In the genomic region with DNA sequence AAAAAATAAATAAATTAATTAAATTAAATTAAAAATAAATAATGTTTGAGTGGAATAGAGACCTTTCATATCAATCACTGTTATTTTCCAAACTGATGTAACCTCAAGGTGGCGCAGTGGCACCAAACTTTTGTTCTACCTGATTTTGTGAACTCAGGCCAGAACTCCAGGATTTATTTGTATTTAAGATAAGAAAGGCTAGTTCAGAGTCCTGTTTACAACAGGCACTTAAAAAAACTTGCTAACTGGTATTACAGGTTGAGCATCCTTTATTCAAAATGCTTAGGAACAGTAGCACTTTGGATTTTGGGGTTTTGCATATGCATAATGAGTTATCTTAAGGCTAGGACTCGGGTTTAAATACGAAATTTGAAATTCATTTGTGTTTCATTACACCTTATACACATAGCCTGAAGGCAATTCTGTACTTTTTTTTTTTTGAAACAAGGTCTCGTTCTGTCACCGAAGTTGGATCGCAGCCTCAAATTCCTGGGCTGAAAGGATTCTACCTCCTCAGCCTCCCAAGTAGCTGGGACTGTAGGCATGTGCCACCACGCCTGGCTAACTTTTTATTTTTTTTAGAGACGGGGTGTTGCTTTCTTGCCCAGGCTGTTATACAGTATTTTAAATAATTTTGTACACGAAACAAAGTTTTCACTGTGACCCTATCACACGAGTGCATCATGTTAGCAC, we compare ENCODE assay signal across 8 cellular contexts. TPM values are rescaled to one million over a fixed set of nuclear protein-coding genes. Genes with fewer than 3 reads are reported as not detected.
A peak's percentile ranks its signal among the peaks of the same experiment; 100 is the strongest.
DNase-seq lines count a peak whose midpoint lies in the region; ATAC-seq and TF ChIP-seq lines count a peak whose summit lies in the region.

No MANE protein-coding gene starts in this region.

- ATAC-seq in IMR-90 (ENCODE audit: low read depth) (no peak; the same call in 1 of the 2 replicates), body of pancreas (peak; percentile 97), memory B cell (ENCODE audit: low read depth) (peak; percentile 31), GM21717 (IDR thresholded peaks at IDR 0.05; ENCODE audit: unreplicated experiment) (no peak), HG03196 (IDR thresholded peaks at IDR 0.05; ENCODE audit: unreplicated experiment) (no peak), HG02973 (IDR thresholded peaks at IDR 0.05; ENCODE audit: unreplicated experiment) (no peak)

- peaks cover 5% of the 10 kb centered on the region for H3K36me3 ChIP-seq in IMR-90 (ENCODE audit: control insufficient read depth, insufficient read depth, low read length)
- no peaks in the 10 kb centered on the region for H3K36me3 ChIP-seq in body of pancreas (replicated peaks in 1 of 2; ENCODE audit: insufficient read depth in 1 of 2, low read depth in 2 of 2)

- no peaks in the 10 kb centered on the region for H3K9me3 Mint-ChIP-seq in memory B cell

- intact Hi-C loops in IMR-90 (cut with micrococcal nuclease) (no loop called here), body of pancreas (cut with DNase I) (no loop called here)

- H2AK9ac ChIP-seq in IMR-90 (replicated peaks; ENCODE audit: low read depth, low read length, poor library complexity), result no peak overlapping the region

- no peak overlapping the region for H3K4me2 ChIP-seq in IMR-90 (ENCODE audit: low read depth, low read length)

- no peak overlapping the region for H2BK15ac ChIP-seq in IMR-90 (ENCODE audit: low read depth, low read length)

- TF ChIP-seq CTCF in IMR-90 (conservative IDR thresholded peaks at IDR 0.05; ENCODE audit: low read depth, low read length) (peak; percentile 23; the same call in 1 of the 2 replicates), body of pancreas (IDR thresholded peaks at IDR 0.05) (peak in 6 of 7 experiments; percentile 67 to 87 (median 76))

- H2BK5ac ChIP-seq in IMR-90 (ENCODE audit: low read depth, low read length, poor library complexity, severe bottlenecking), result no peak overlapping the region

- no peak overlapping the region for H3K18ac ChIP-seq in IMR-90 (ENCODE audit: low read depth, low read length)

- no peak overlapping the region for H2BK20ac ChIP-seq in IMR-90 (ENCODE audit: low read depth, low read length)

- H4K5ac ChIP-seq in IMR-90 (ENCODE audit: low read depth, low read length), result no peak overlapping the region

- CTCF ChIA-PET in IMR-90 (lab: Yijun Ruan, JAX), result no interaction called here

- H2AFZ ChIP-seq in IMR-90 (replicated peaks; ENCODE audit: low read length, poor library complexity), result no peak overlapping the region

- H3K36me3 Mint-ChIP-seq in memory B cell, result peaks cover 8% of the 10 kb centered on the region

- dilution Hi-C loops in IMR-90 (cut with HindIII; ENCODE audit: low sequenced_read_pairs, unreplicated experiment), result no loop called here

- H3K9me3 ChIP-seq in IMR-90 (ENCODE audit: control insufficient read depth, insufficient read depth, low read length) (no peaks in the 10 kb centered on the region), body of pancreas (no peaks in the 10 kb centered on the region)

- BruUV-seq in IMR-90 (replicated peaks; lab: Mats Ljungman, UMichigan), result no TSS peak

- H3K27ac ChIP-seq in IMR-90 (ENCODE audit: insufficient read depth, low read length), result no peak overlapping the region
- peak overlapping the region in 3 of 4 donors; percentile 17 to 72 (median 50) for H3K27ac ChIP-seq in body of pancreas

- TF ChIP-seq RAD21 in IMR-90 (IDR thresholded peaks at IDR 0.05; ENCODE audit: low read length), result no peak

- H3K27me3 ChIP-seq in IMR-90 (ENCODE audit: control insufficient read depth, insufficient read depth, low read length) (no peaks in the 10 kb centered on the region), body of pancreas (no peaks in the 10 kb centered on the region)

- no peak overlapping the region for H2BK120ac ChIP-seq in IMR-90 (ENCODE audit: low read depth, low read length)

- in situ Hi-C loops in IMR-90 (cut with MboI; ENCODE audit: low sequenced_read_pairs), result no loop called here

- H3K4me3 ChIP-seq in IMR-90 (ENCODE audit: insufficient read depth, low read depth, low read length) (no peak overlapping the region), body of pancreas (no peak overlapping the region)

- H4K20me1 ChIP-seq in IMR-90 (ENCODE audit: insufficient read depth, low read length), result peaks cover 73% of the 10 kb centered on the region

- H3K14ac ChIP-seq in IMR-90 (replicated peaks; ENCODE audit: low read depth, low read length), result no peak overlapping the region

- H4K8ac ChIP-seq in IMR-90 (ENCODE audit: low read depth in 2 of 2, low read length in 2 of 2), result no peak overlapping the region

- no CpG with 5 or more reads among the region's 10 CpGs for WGBS in IMR-90 (ENCODE audit: extremely low coverage in 2 of 2, insufficient read length in 1 of 2), 2 experiments
- 23 to 26% methylated on average over 10 of the region's 10 CpGs for WGBS in body of pancreas, 2 donors

- no peak overlapping the region for H2AK5ac ChIP-seq in IMR-90 (ENCODE audit: low read depth, low read length)

- H3K4me3 Mint-ChIP-seq in memory B cell, result no peak overlapping the region

- H3K9ac ChIP-seq in IMR-90 (ENCODE audit: low read depth, low read length), result no peak overlapping the region

- H3K4me1 Mint-ChIP-seq in memory B cell, result peaks cover 19% of the 10 kb centered on the region

- H4K91ac ChIP-seq in IMR-90 (ENCODE audit: insufficient read depth, low read depth, low read length), result no peak overlapping the region

- peaks cover 39 to 76% of the 10 kb centered on the region in 2 experiments for H3K79me1 ChIP-seq in IMR-90 (ENCODE audit: low read depth in 1 of 2, low read length in 2 of 2)

- H3K23ac ChIP-seq in IMR-90 (ENCODE audit: low read depth, low read length), result no peak overlapping the region

- POLR2A ChIA-PET in IMR-90 (lab: Charles Lee; ENCODE audit: unreplicated experiment), result no interaction called here

- peak; percentile 46 for DNase-seq in DMS79 treated with DMSO at 0.1 percent for 48 hours (lab: John Stamatoyannopoulos, UW)
- no peak for DNase-seq in IMR-90
- DNase-seq in body of pancreas, result peak; percentile 80 to 86 (median 83)
- peak in 1 of 2 donors; percentile 39 for DNase-seq in memory B cell (ENCODE audit: low spot score in 2 of 2)
- DNase-seq in ecto neural progenitor cell (ENCODE audit: low spot score), result no peak

- peaks cover 15% of the 10 kb centered on the region; the same call in 1 of the 2 replicates for H3K9me1 ChIP-seq in IMR-90 (ENCODE audit: insufficient read depth, low read length)

- H3K56ac ChIP-seq in IMR-90 (ENCODE audit: extremely low read depth, insufficient read depth, low read length), result no peak overlapping the region

- H3K4me1 ChIP-seq in IMR-90 (ENCODE audit: control insufficient read depth, insufficient read depth, low read length), result 0 out of 2 replicates have a peak, but pooled peaks cover 1% of the 10 kb centered on the region
- peaks cover 17% of the 10 kb centered on the region for H3K4me1 ChIP-seq in body of pancreas

- no peak overlapping the region for H3K27ac Mint-ChIP-seq in memory B cell

- TF ChIP-seq POLR2A in IMR-90 (IDR thresholded peaks at IDR 0.05; ENCODE audit: low read depth, low read length) (no peak), body of pancreas (IDR thresholded peaks at IDR 0.05) (no peak)

- H3K27me3 Mint-ChIP-seq in memory B cell, result no peaks in the 10 kb centered on the region

- H3K4ac ChIP-seq in IMR-90 (ENCODE audit: low read depth, low read length), result no peak overlapping the region

TF ChIP-seq in IMR-90, 13 proteins besides CTCF, POLR2A, EP300 and RAD21 (continues in another document):
- TF ChIP-seq RFX5 (IDR thresholded peaks at IDR 0.05; ENCODE audit: low read depth, low read length), result no peak
- TF ChIP-seq MAFK (IDR thresholded peaks at IDR 0.05; ENCODE audit: low read depth, low read length), result no peak
- TF ChIP-seq RCOR1 (IDR thresholded peaks at IDR 0.05; ENCODE audit: insufficient replicate concordance, low read length), result no peak
- no peak for TF ChIP-seq MAZ (IDR thresholded peaks at IDR 0.05; ENCODE audit: borderline replicate concordance, low read depth, low read length)
- no peak for TF ChIP-seq FOS (IDR thresholded peaks at IDR 0.05; ENCODE audit: low read depth, low read length)
- TF ChIP-seq, protein P1, sequence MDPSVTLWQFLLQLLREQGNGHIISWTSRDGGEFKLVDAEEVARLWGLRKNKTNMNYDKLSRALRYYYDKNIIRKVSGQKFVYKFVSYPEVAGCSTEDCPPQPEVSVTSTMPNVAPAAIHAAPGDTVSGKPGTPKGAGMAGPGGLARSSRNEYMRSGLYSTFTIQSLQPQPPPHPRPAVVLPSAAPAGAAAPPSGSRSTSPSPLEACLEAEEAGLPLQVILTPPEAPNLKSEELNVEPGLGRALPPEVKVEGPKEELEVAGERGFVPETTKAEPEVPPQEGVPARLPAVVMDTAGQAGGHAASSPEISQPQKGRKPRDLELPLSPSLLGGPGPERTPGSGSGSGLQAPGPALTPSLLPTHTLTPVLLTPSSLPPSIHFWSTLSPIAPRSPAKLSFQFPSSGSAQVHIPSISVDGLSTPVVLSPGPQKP (IDR thresholded peaks at IDR 0.05; ENCODE audit: borderline replicate concordance, low read depth, low read length), result no peak
- TF ChIP-seq NFE2L2 (IDR thresholded peaks at IDR 0.05; ENCODE audit: low read depth, low read length), result no peak
- TF ChIP-seq, protein P2, sequence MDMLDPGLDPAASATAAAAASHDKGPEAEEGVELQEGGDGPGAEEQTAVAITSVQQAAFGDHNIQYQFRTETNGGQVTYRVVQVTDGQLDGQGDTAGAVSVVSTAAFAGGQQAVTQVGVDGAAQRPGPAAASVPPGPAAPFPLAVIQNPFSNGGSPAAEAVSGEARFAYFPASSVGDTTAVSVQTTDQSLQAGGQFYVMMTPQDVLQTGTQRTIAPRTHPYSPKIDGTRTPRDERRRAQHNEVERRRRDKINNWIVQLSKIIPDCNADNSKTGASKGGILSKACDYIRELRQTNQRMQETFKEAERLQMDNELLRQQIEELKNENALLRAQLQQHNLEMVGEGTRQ (IDR thresholded peaks at IDR 0.05; ENCODE audit: low read depth, low read length), result no peak
- no peak for TF ChIP-seq SMC3 (IDR thresholded peaks at IDR 0.05; ENCODE audit: low read depth, low read length)
- TF ChIP-seq BHLHE40 (IDR thresholded peaks at IDR 0.05; ENCODE audit: low read depth, low read length), result no peak

RNA-seq across cellular contexts. Expression of a gene that starts 32.4 kb away (rescaled TPM):
- 26.7 and 29.9 TPM in 2 replicates for total RNA-seq in IMR-90 (2012; rRNA removed)
- polyA plus RNA-seq in IMR-90 (2012; rRNA removed), result 21.1 and 21.7 TPM in 2 replicates
- polyA plus RNA-seq in IMR-90 (2012; cell fraction: cytosol; rRNA removed), result 14.4 and 15.6 TPM in 2 replicates
- polyA plus RNA-seq in IMR-90 (2012; cell fraction: nucleus; rRNA removed; ENCODE audit: low replicate concordance), result 20.1 and 46.1 TPM in 2 replicates
- 10 to 100 TPM; 27.0 to 30.3 TPM for total RNA-seq in body of pancreas

RNA-seq across cellular contexts. Expression of a gene that starts 34.9 kb away (rescaled TPM):
- total RNA-seq in IMR-90 (2012; rRNA removed), result 6.5 and 6.9 TPM in 2 replicates
- 37.7 and 42.6 TPM in 2 replicates for polyA plus RNA-seq in IMR-90 (2012; rRNA removed)
- polyA plus RNA-seq in IMR-90 (2012; cell fraction: cytosol; rRNA removed), result 17.9 and 46.0 TPM in 2 replicates
- polyA plus RNA-seq in IMR-90 (2012; cell fraction: nucleus; rRNA removed; ENCODE audit: low replicate concordance), result 218 and 643 TPM in 2 replicates
- total RNA-seq in body of pancreas, result 10 to 100 TPM; 25.2 to 63.9 TPM

RNA-seq across cellular contexts. Expression of a gene that starts 51.7 kb away (rescaled TPM):
- not detected in 2 replicates for total RNA-seq in IMR-90 (2012; rRNA removed)
- polyA plus RNA-seq in IMR-90 (2012; rRNA removed), result not detected in 2 replicates
- 0.02 TPM in 1 of 2 replicates, not detected in the other for polyA plus RNA-seq in IMR-90 (2012; cell fraction: cytosol; rRNA removed)
- polyA plus RNA-seq in IMR-90 (2012; cell fraction: nucleus; rRNA removed; ENCODE audit: low replicate concordance), result 0.10 TPM in 1 of 2 replicates, not detected in the other
- total RNA-seq in body of pancreas, result not detected

Comparison
In these comparisons a context has a peak if more than half of its experiments do, and no peak if none do; other contexts are left out.
1. DNase-seq: peak in DMS79 treated with DMSO at 0.1 percent for 48 hours (single experiment) and body of pancreas (4 of 4); none in IMR-90 (single experiment) and ecto neural progenitor cell (single experiment).
2. ATAC-seq: peak in body of pancreas (single experiment) and memory B cell (single experiment); none in IMR-90 (single experiment), GM21717 (single experiment), HG03196 (single experiment) and HG02973 (single experiment).